In the genomic region with DNA sequence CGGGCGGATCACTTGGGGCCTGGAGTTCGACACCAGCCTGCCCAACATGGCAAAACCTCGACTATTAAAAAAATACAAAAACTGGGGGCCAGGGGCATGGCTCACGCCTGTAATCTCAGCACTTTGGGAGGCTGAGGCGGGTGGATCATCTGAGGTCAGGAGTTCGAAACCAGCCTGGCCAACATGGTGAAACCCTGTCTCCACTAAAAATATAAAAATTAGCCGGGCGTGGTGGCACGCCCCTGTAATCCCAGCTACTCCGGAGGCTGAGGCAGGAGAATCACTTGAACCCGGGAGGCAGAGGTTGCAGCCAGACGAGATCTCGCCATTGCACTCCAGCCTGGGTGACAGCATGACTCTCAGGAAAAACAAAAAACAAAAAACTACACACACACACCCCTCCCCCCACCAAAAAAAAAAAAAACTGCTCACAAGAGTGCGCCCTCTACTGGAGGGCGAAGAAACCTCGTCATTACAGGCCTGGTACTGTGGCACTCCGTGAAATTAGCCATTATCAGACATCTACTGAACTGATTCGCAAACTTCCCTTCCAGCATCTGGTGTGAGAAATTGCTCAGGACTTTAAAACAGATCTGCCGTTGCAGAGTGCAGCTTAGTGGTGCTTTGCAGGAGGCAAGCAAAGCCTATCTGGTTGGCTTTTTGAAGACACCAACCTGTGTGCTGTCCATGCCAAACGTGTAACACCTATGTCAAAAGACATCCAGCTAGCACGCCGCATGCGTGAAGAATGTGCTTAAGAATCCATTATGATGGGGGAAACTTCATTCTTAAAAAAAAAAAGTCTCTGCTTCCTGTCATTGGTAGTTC, we compare ENCODE assay signal across 8 cellular contexts. TPM values are rescaled to one million over a fixed set of nuclear protein-coding genes. Genes with fewer than 3 reads are reported as not detected.
DNase-seq lines count a peak whose midpoint lies in the region; ATAC-seq, FAIRE-seq and TF ChIP-seq lines count a peak whose summit lies in the region.

No MANE protein-coding gene starts in this region.

- H3K4me1 ChIP-seq in RWPE2 (ENCODE audit: insufficient read depth, poor library complexity, severe bottlenecking) (peaks cover 7% of the 10 kb centered on the region), pancreas (peaks cover 0 to 6% (median 0%) of the 10 kb centered on the region in 3 donors)

- H3K4me3 ChIP-seq in RWPE2 (ENCODE audit: severe bottlenecking) (no peak overlapping the region), foreskin fibroblast (ENCODE audit: low read depth in 1 of 2, low read length in 2 of 2) (no peak overlapping the region), pancreas (peak overlapping the region in 1 of 4 donors; percentile 18)

- WGBS in pancreas, 2 donors, result 23 to 25% methylated on average over 24 of the region's 24 CpGs

- ATAC-seq in RWPE2 (ENCODE audit: low read depth) (peak; percentile 47), pancreas (peak; percentile 84 to 90 (median 86)), GM19351 (IDR thresholded peaks at IDR 0.05; ENCODE audit: unreplicated experiment) (no peak)

- intact Hi-C loops in pancreas (cut with DNase I), result no loop called here

- H3K36me3 ChIP-seq in RWPE2 (ENCODE audit: low read depth) (no peaks in the 10 kb centered on the region), pancreas (no peaks in the 10 kb centered on the region)

- FAIRE-seq in pancreas (lab: Jason Lieb, UNC), result no peak

- in situ Hi-C loops in KBM-7 (cut with MboI; ENCODE audit: low pct_unique_long_range_greater_than_20kb, low sequenced_read_pairs), result no loop called here

- H3K27ac ChIP-seq in RWPE2 (ENCODE audit: poor library complexity, severe bottlenecking) (no peak overlapping the region), pancreas (no peak overlapping the region)

- no peaks in the 10 kb centered on the region for H3K9me3 ChIP-seq in RWPE2 (ENCODE audit: severe bottlenecking)
- no peaks in the 10 kb centered on the region for H3K9me3 ChIP-seq in pancreas

- TF ChIP-seq CTCF in RWPE2 (IDR thresholded peaks at IDR 0.05; ENCODE audit: poor library complexity, severe bottlenecking), result peak; percentile 98
- TF ChIP-seq CTCF in foreskin fibroblast (IDR thresholded peaks at IDR 0.05; ENCODE audit: low read depth, low read length), result peak; percentile 86
- TF ChIP-seq CTCF in pancreas (IDR thresholded peaks at IDR 0.05), result peak; percentile 80 to 83 (median 82)

- no peaks in the 10 kb centered on the region for H3K27me3 ChIP-seq in RWPE2 (ENCODE audit: insufficient read depth, poor library complexity, severe bottlenecking)
- no peaks in the 10 kb centered on the region for H3K27me3 ChIP-seq in pancreas

- DNase-seq in EH (ENCODE audit: low read depth) (peak; percentile 63), KBM-7 (peak; percentile 75), RWPE2 (ENCODE audit: low spot score) (no peak), foreskin fibroblast (peak; percentile 40 to 79), pancreas (peak in 2 of 6 donors; percentile 50 to 56)
- peak; percentile 33 for DNase-seq in activated effector memory CD4-positive, alpha-beta T cell treated with Interleukin-2 at 50 U/mL for 16 hours
- no peak for DNase-seq in NK-92 treated with Interleukin-12 subunit alpha and Interleukin-12 subunit beta, amount 100 ng/mL, for 24 hours (lab: John Stamatoyannopoulos, UW)

RNA-seq across cellular contexts. Expression of a gene that starts 7.7 kb away (rescaled TPM):
- total RNA-seq in pancreas, result 10 to 100 TPM in 2 of 6 donors, 1 to 10 TPM in 4; 4.1 to 12.8 (median 5.6) TPM
- polyA plus RNA-seq in pancreas, result 10 to 100 TPM; 18.0 to 25.9 TPM

RNA-seq across cellular contexts. Expression of a gene that starts 9.0 kb away (rescaled TPM):
- total RNA-seq in pancreas, result 10 to 100 TPM in 1 of 6 donors, 1 to 10 TPM in 5; 4.5 to 10.3 (median 6.0) TPM
- 1 to 10 TPM; 4.9 to 5.9 TPM for polyA plus RNA-seq in pancreas

RNA-seq across cellular contexts. Expression of a gene that starts 11.7 kb away (rescaled TPM):
- 10 to 100 TPM; 24.8 to 29.7 (median 26.2) TPM for total RNA-seq in pancreas
- polyA plus RNA-seq in pancreas, result 10 to 100 TPM; 28.8 to 31.6 TPM

RNA-seq across cellular contexts. Expression of a gene that starts 26.3 kb away (rescaled TPM):
- total RNA-seq in pancreas, result 10 to 100 TPM; 32.6 to 82.2 (median 45.0) TPM
- polyA plus RNA-seq in pancreas, result 100 to 1,000 TPM; 154 to 166 TPM

RNA-seq across cellular contexts. Expression of a gene that starts 57.2 kb away (rescaled TPM):
- total RNA-seq in pancreas, result under 1 TPM in 2 of 6 donors, not detected in 4; 0.12 to 0.29 TPM
- not detected for polyA plus RNA-seq in pancreas

Comparison
In these comparisons a context has a peak if more than half of its experiments do, and no peak if none do; other contexts are left out.
1. DNase-seq: peak in EH (single experiment), KBM-7 (single experiment), activated effector memory CD4-positive, alpha-beta T cell treated with Interleukin-2 at 50 U/mL for 16 hours (single experiment) and foreskin fibroblast (2 of 2); none in RWPE2 (single experiment) and NK-92 treated with Interleukin-12 subunit alpha and Interleukin-12 subunit beta, amount 100 ng/mL, for 24 hours (single experiment).
2. Peak in every context shown above with its lines, with median percentiles within 50 percentile points of each other: CTCF ChIP-seq.